8 cellular contexts compared by ENCODE assay signal in the genomic region with DNA sequence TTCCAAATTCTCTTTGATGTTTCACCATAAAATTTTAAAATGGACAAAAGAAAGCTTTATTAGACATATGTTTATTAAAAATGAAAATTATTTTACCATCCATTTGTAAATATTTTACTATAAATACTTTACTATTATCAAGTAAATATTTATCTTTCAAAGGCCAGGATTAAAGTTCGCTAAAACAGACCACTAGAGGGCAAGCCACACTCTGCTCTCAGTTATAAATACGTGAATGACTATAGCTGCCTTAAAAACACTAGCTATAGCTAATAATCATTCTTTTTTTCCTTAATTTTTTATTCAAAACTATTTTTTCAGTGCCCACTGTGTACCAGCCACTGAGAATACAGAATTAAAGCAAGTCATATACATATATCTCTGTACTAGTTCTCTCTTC. TPM values are rescaled to one million over a fixed set of nuclear protein-coding genes. Genes with fewer than 3 reads are reported as not detected.
DNase-seq lines count a peak whose midpoint lies in the region; ATAC-seq and TF ChIP-seq lines count a peak whose summit lies in the region.

No MANE protein-coding gene starts in this region.

- no peak for TF ChIP-seq POLR2A in adrenal gland (IDR thresholded peaks at IDR 0.05)

- H3K27me3 ChIP-seq in HL-60 (ENCODE audit: insufficient read depth, poor library complexity, severe bottlenecking), result no peaks in the 10 kb centered on the region
- no peaks in the 10 kb centered on the region for H3K27me3 ChIP-seq in adrenal gland
- H3K27me3 ChIP-seq in liver (ENCODE audit: control insufficient read depth in 4 of 4, insufficient read depth in 4 of 4, low read length in 3 of 4), result peaks cover 0 to 4% (median 0%) of the 10 kb centered on the region in 4 donors

- no peak overlapping the region for H3K4me3 ChIP-seq in HL-60 (replicated peaks; ENCODE audit: insufficient read depth, low read length)
- peak overlapping the region in 1 of 4 donors; percentile 33 for H3K4me3 ChIP-seq in adrenal gland
- H3K4me3 ChIP-seq in liver (ENCODE audit: low read depth in 1 of 3, low read length in 3 of 3), result no peak overlapping the region

- TF ChIP-seq RAD21 in liver (IDR thresholded peaks at IDR 0.05), result peak; percentile 68 to 74

- WGBS in adrenal gland, 4 donors, result 3 to 6% (median 5%) methylated on average over 2 of the region's 2 CpGs
- 2% methylated on average over 2 of the region's 2 CpGs for WGBS in liver

- no peak overlapping the region for H3K27ac ChIP-seq in HL-60 (replicated peaks)
- peak overlapping the region in 3 of 5 donors; percentile 30 to 63 (median 53) for H3K27ac ChIP-seq in adrenal gland
- no peak overlapping the region for H3K27ac ChIP-seq in liver (ENCODE audit: low read depth in 1 of 2, low read length in 2 of 2)

- H3K4me1 ChIP-seq in adrenal gland (replicated peaks in 1 of 2) (peaks cover 12 to 25% of the 10 kb centered on the region in 2 donors), liver (ENCODE audit: control insufficient read depth in 4 of 4, insufficient read depth in 4 of 4, low read length in 3 of 4) (peaks cover 0 to 3% (median 0%) of the 10 kb centered on the region in 4 donors)

- TF ChIP-seq CTCF in HL-60 (IDR thresholded peaks at IDR 0.05; ENCODE audit: insufficient read depth, low read length) (peak; percentile 10), adrenal gland (IDR thresholded peaks at IDR 0.05) (peak; percentile 54 to 68 (median 60)), liver (IDR thresholded peaks at IDR 0.05; ENCODE audit: low read depth, low read length, missing input control) (peak; percentile 53)

- DNase-seq in D341Med (ENCODE audit: low spot score) (peak; percentile 30), HL-60 (ENCODE audit: low read depth in 1 of 2, low spot score in 1 of 2) (no peak), adrenal gland (peak in 1 of 7 donors; percentile 40), NCI-H1048 (lab: John Stamatoyannopoulos, UW) (no peak)
- no peak for DNase-seq in activated CD8-positive, alpha-beta memory T cell treated with anti-CD3 and anti-CD28 coated beads, Interleukin-2, amount 50 U/mL, for 48 hours

- H3K36me3 ChIP-seq in adrenal gland (replicated peaks in 1 of 2) (no peaks in the 10 kb centered on the region), liver (ENCODE audit: control insufficient read depth in 4 of 4, insufficient read depth in 3 of 4, low read depth in 1 of 4, low read length in 3 of 4) (no peaks in the 10 kb centered on the region)

- H3K9me3 ChIP-seq in adrenal gland (replicated peaks in 1 of 3) (no peaks in the 10 kb centered on the region), liver (ENCODE audit: control insufficient read depth in 4 of 4, low read length in 3 of 4) (no peaks in the 10 kb centered on the region)

- no peak for ATAC-seq in HG03460 (IDR thresholded peaks at IDR 0.05; ENCODE audit: unreplicated experiment)
- no peak for ATAC-seq in HG02571 (IDR thresholded peaks at IDR 0.05; ENCODE audit: unreplicated experiment)

- H3K9ac ChIP-seq in liver (ENCODE audit: low read depth in 1 of 2, low read length in 2 of 2), result no peak overlapping the region

- intact Hi-C loops in adrenal gland (cut with DNase I), result no loop called here

TF ChIP-seq in liver, 16 proteins besides CTCF, POLR2A, EP300 and RAD21:
- TF ChIP-seq GABPA (IDR thresholded peaks at IDR 0.05 in 1 of 2, conservative IDR thresholded peaks at IDR 0.05 in 1 of 2) (no peak), HNF4A (conservative IDR thresholded peaks at IDR 0.05) (peak; percentile 31 to 43)
- TF ChIP-seq, protein P1, sequence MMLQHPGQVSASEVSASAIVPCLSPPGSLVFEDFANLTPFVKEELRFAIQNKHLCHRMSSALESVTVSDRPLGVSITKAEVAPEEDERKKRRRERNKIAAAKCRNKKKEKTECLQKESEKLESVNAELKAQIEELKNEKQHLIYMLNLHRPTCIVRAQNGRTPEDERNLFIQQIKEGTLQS (IDR thresholded peaks at IDR 0.05), result no peak

RNA-seq across cellular contexts. Expression of a gene that starts 38.6 kb away (rescaled TPM):
- total RNA-seq in adrenal gland (10 to 100 TPM; 16.1 to 33.5 (median 30.3) TPM), liver (1 to 10 TPM; 1.2 TPM)
- polyA plus RNA-seq in adrenal gland (1 to 10 TPM; 4.7 to 9.6 (median 5.0) TPM), liver (under 1 TPM; 0.27 to 0.39 TPM)

Comparison
In these comparisons a context has a peak if more than half of its experiments do, and no peak if none do; other contexts are left out.
1. H3K27ac ChIP-seq: peak in adrenal gland (3 of 5); none in HL-60 (single experiment) and liver (0 of 2).
2. RNA of a gene that starts 38.6 kb away (total RNA-seq): 16.1 to 33.5 TPM in adrenal gland; 1.2 TPM in liver; every median in the first group is over 4 times any median in the second.
3. Peak in every context shown above with its lines, with median percentiles within 50 percentile points of each other: CTCF ChIP-seq.